ENCODE assay signal across 24 cellular contexts in the genomic region with DNA sequence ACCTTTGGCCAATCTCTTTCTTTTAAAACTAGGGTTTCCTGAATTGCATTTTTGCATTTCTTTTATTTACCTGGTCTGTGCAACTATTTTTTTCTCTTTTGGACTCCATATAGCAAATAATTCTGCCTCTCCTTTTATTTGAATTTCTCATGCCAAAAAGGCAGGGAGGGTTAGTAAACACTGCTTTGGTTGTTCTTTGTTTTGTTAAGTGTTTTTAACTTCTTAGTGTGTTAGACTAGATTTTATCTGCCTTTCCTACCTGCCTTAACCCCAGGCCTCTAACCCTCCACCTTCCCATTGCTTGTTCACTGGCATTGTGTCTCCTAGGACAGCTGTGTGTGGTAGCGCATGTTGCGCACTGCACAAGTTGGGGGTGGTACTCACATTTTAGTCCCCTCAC. TPM values are rescaled to one million over a fixed set of nuclear protein-coding genes. Genes with fewer than 3 reads are reported as not detected.
DNase-seq lines count a peak whose midpoint lies in the region; ATAC-seq, FAIRE-seq and TF ChIP-seq lines count a peak whose summit lies in the region.
"Had no signal": no experiment of that assay in that cellular context is flagged by ENCODE, and none has a peak within 500 bp of the region (broad histone marks: within the 10 kb centered on the region; RNA-seq: fewer than 3 reads in every experiment).

No MANE protein-coding gene starts in this region.

- no peak overlapping the region for H3K4me3 Mint-ChIP-seq in activated CD8-positive, alpha-beta T cell treated with anti-CD3 and anti-CD28 coated beads, Interleukin-2, amount 10 ng/mL, durations not matched to agents 7 days and 5 days
- H3K4me3 Mint-ChIP-seq in activated CD8-positive, alpha-beta T cell treated with anti-CD3 and anti-CD28 coated beads for 36 hours, result no peak overlapping the region
- H3K4me3 Mint-ChIP-seq in osteocyte (ENCODE audit: unreplicated experiment), result no peak overlapping the region
- H3K4me3 Mint-ChIP-seq in activated T-helper 2 cell treated with anti-CD3 and anti-CD28 coated beads, Interferon-gamma antibody, Interleukin-2, Interleukin-4, amounts not matched to agents 10 μg/mL and 5 μg/mL and 100 μg/mL, durations not matched to agents 14 hours and 24 hours and 36 hours (ENCODE audit: low read depth), result no peak overlapping the region
- H3K4me3 Mint-ChIP-seq: T-cell had no signal

- H4K20me1 ChIP-seq in K562 (replicated peaks; ENCODE audit: control insufficient read depth, insufficient read depth, low read length), result peaks cover 60% of the 10 kb centered on the region

- TF ChIP-seq RAD21 in K562 (CRISPR knock-in tag; conservative IDR thresholded peaks at IDR 0.05 in 1 of 2, IDR thresholded peaks at IDR 0.05 in 1 of 2), result no peak

- H3K79me2 ChIP-seq in K562 (ENCODE audit: control insufficient read depth, insufficient read depth, low read length), result peaks cover 95% of the 10 kb centered on the region

- POLR2A ChIA-PET in activated CD8-positive, alpha-beta T cell treated with anti-CD3 and anti-CD28 coated beads, Interleukin-2, amount 10 ng/mL, durations not matched to agents 7 days and 5 days (lab: Charles Lee), result no interaction called here
- POLR2A ChIA-PET in activated CD8-positive, alpha-beta T cell treated with anti-CD3 and anti-CD28 coated beads for 36 hours (lab: Charles Lee), result no interaction called here
- POLR2A ChIA-PET in K562 (lab: Yijun Ruan, JAX), result interaction anchor here (0.6 kb wide), 1 partner anchor 1317 kb away, joined by 3 read pairs; no protein-coding TSS in a partner anchor

- 97% methylated on average over 2 of the region's 2 CpGs for WGBS in K562 (ENCODE audit: insufficient coverage, low coverage, missing lambda C conversion rate)
- WGBS in urinary bladder, result 96% methylated on average over 2 of the region's 2 CpGs

- no peak for TF ChIP-seq CTCF in activated CD8-positive, alpha-beta T cell treated with anti-CD3 and anti-CD28 coated beads for 36 hours (IDR thresholded peaks at IDR 0.05)
- TF ChIP-seq CTCF in K562 (IDR thresholded peaks at IDR 0.05 in 2 of 3, conservative IDR thresholded peaks at IDR 0.05 in 1 of 3; ENCODE audit: insufficient read depth in 2 of 3, low read depth in 1 of 3, low read length in 3 of 3) (no peak), osteocyte (IDR thresholded peaks at IDR 0.05) (no peak)

- in situ Hi-C loops in K562 (cut with MboI), result loop anchor here (25.0 kb wide), 1 partner anchor 100 kb away; no protein-coding TSS in a partner anchor

- H3K9me1 ChIP-seq in K562 (ENCODE audit: control insufficient read depth, insufficient read depth, low read length), result peaks cover 12% of the 10 kb centered on the region

- TF ChIP-seq POLR2A in K562 (conservative IDR thresholded peaks at IDR 0.05), result no peak

- H3K36me3 Mint-ChIP-seq in activated CD8-positive, alpha-beta T cell treated with anti-CD3 and anti-CD28 coated beads, Interleukin-2, amount 10 ng/mL, durations not matched to agents 7 days and 5 days (ENCODE audit: low read depth), result no peaks in the 10 kb centered on the region
- H3K36me3 Mint-ChIP-seq in activated CD8-positive, alpha-beta T cell treated with anti-CD3 and anti-CD28 coated beads for 36 hours (ENCODE audit: low read depth), result no peaks in the 10 kb centered on the region
- H3K36me3 Mint-ChIP-seq in osteocyte (ENCODE audit: unreplicated experiment), result peaks cover 2% of the 10 kb centered on the region
- no peaks in the 10 kb centered on the region for H3K36me3 Mint-ChIP-seq in activated T-helper 2 cell treated with anti-CD3 and anti-CD28 coated beads, Interferon-gamma antibody, Interleukin-2, Interleukin-4, amounts not matched to agents 10 μg/mL and 5 μg/mL and 100 μg/mL, durations not matched to agents 14 hours and 24 hours and 36 hours (ENCODE audit: low read depth)

- no peaks in the 10 kb centered on the region for H3K9me3 Mint-ChIP-seq in activated CD8-positive, alpha-beta T cell treated with anti-CD3 and anti-CD28 coated beads, Interleukin-2, amount 10 ng/mL, durations not matched to agents 7 days and 5 days (ENCODE audit: insufficient read depth)
- H3K9me3 Mint-ChIP-seq in activated CD8-positive, alpha-beta T cell treated with anti-CD3 and anti-CD28 coated beads for 36 hours, result no peaks in the 10 kb centered on the region
- H3K9me3 Mint-ChIP-seq in osteocyte (ENCODE audit: unreplicated experiment), result no peaks in the 10 kb centered on the region
- no peaks in the 10 kb centered on the region for H3K9me3 Mint-ChIP-seq in activated T-helper 2 cell treated with anti-CD3 and anti-CD28 coated beads, Interferon-gamma antibody, Interleukin-2, Interleukin-4, amounts not matched to agents 10 μg/mL and 5 μg/mL and 100 μg/mL, durations not matched to agents 14 hours and 24 hours and 36 hours
- H3K9me3 Mint-ChIP-seq: T-cell had no signal

- peak overlapping the region; percentile 18 for H3K27ac Mint-ChIP-seq in activated CD8-positive, alpha-beta T cell treated with anti-CD3 and anti-CD28 coated beads, Interleukin-2, amount 10 ng/mL, durations not matched to agents 7 days and 5 days
- H3K27ac Mint-ChIP-seq in activated CD8-positive, alpha-beta T cell treated with anti-CD3 and anti-CD28 coated beads for 36 hours, result no peak overlapping the region
- H3K27ac Mint-ChIP-seq in osteocyte (ENCODE audit: unreplicated experiment), result peak overlapping the region; percentile 23
- H3K27ac Mint-ChIP-seq in activated T-helper 2 cell treated with anti-CD3 and anti-CD28 coated beads, Interferon-gamma antibody, Interleukin-2, Interleukin-4, amounts not matched to agents 10 μg/mL and 5 μg/mL and 100 μg/mL, durations not matched to agents 14 hours and 24 hours and 36 hours, result no peak overlapping the region
- H3K27ac Mint-ChIP-seq: T-cell had no signal

- H3K9me3 ChIP-seq in K562 (replicated peaks; ENCODE audit: control insufficient read depth, insufficient read depth, low read depth, low read length), result no peaks in the 10 kb centered on the region
- H3K9me3 ChIP-seq: gastroesophageal sphincter, SJSA1 had no signal

- DNase-seq in activated CD8-positive, alpha-beta T cell treated with anti-CD3 and anti-CD28 coated beads, Interleukin-2, amount 10 ng/mL, durations not matched to agents 7 days and 5 days, result no peak
- DNase-seq in activated CD8-positive, alpha-beta T cell treated with anti-CD3 and anti-CD28 coated beads for 36 hours, result no peak
- DNase-seq in K562 (ENCODE audit: extremely low read depth in 1 of 4, low spot score in 3 of 4) (no peak), osteocyte (ENCODE audit: extremely low spot score, unreplicated experiment) (no peak), NCI-H2171 (lab: John Stamatoyannopoulos, UW) (no peak)
- DNase-seq in activated T-helper 2 cell treated with anti-CD3 and anti-CD28 coated beads, Interferon-gamma antibody, Interleukin-2, Interleukin-4, amounts not matched to agents 10 μg/mL and 5 μg/mL and 100 μg/mL, durations not matched to agents 14 hours and 24 hours and 36 hours (ENCODE audit: low spot score), result no peak
- DNase-seq: activated CD4-positive, CD25-positive, alpha-beta regulatory T cell treated with anti-CD3 and anti-CD28 coated beads, Interleukin-2, amount 50 U/mL, for 72 hours; activated gamma-delta T cell; brain microvascular endothelial cell; effector memory CD4-positive, alpha-beta T cell; MV-4-11; NCI-H2171 treated with DMSO at 0.1 percent for 48 hours; NCI-H524; stimulated activated CD4-positive, alpha-beta T cell treated with anti-CD3 and anti-CD28 coated beads, Interleukin-1b, Interleukin-23, amount 100 ng/mL, for 48 hours; T-cell had no signal

- H3K4me1 Mint-ChIP-seq in activated CD8-positive, alpha-beta T cell treated with anti-CD3 and anti-CD28 coated beads, Interleukin-2, amount 10 ng/mL, durations not matched to agents 7 days and 5 days (ENCODE audit: low read depth), result peaks cover 29% of the 10 kb centered on the region
- H3K4me1 Mint-ChIP-seq in activated CD8-positive, alpha-beta T cell treated with anti-CD3 and anti-CD28 coated beads for 36 hours (ENCODE audit: low read depth), result peaks cover 23% of the 10 kb centered on the region
- H3K4me1 Mint-ChIP-seq in osteocyte (ENCODE audit: unreplicated experiment), result peaks cover 61% of the 10 kb centered on the region
- peaks cover 31% of the 10 kb centered on the region for H3K4me1 Mint-ChIP-seq in activated T-helper 2 cell treated with anti-CD3 and anti-CD28 coated beads, Interferon-gamma antibody, Interleukin-2, Interleukin-4, amounts not matched to agents 10 μg/mL and 5 μg/mL and 100 μg/mL, durations not matched to agents 14 hours and 24 hours and 36 hours (ENCODE audit: low read depth)

- H3K4me3 ChIP-seq in K562 (no peak overlapping the region), urinary bladder (ENCODE audit: low read depth, low read length) (no peak overlapping the region)
- H3K4me3 ChIP-seq: gastroesophageal sphincter, SJSA1 had no signal

- no peak overlapping the region for H3K9ac ChIP-seq in K562 (ENCODE audit: insufficient read depth in 1 of 2, low read depth in 2 of 2, low read length in 2 of 2)

- BruUV-seq in K562 (replicated peaks; lab: Mats Ljungman, UMichigan), result no TSS peak

- 0 out of 3 replicates have a peak, but pooled peaks cover 3% of the 10 kb centered on the region for H3K36me3 ChIP-seq in K562 (ENCODE audit: control insufficient read depth, insufficient read depth, low read length)
- no peaks in the 10 kb centered on the region for H3K36me3 ChIP-seq in urinary bladder (ENCODE audit: insufficient read depth)
- H3K36me3 ChIP-seq: brain microvascular endothelial cell had no signal

- H3K27ac ChIP-seq in K562 (ENCODE audit: extremely low read depth, low read depth, low read length) (no peak overlapping the region), urinary bladder (ENCODE audit: low read depth) (peak overlapping the region; percentile 13)
- H3K27ac ChIP-seq: 22Rv1, brain microvascular endothelial cell, SJSA1 had no signal

- FAIRE-seq in K562 (lab: Jason Lieb, UNC), result no peak
- FAIRE-seq: colon, keratinocyte, RCC 7860 had no signal

- no peaks in the 10 kb centered on the region for H3K27me3 Mint-ChIP-seq in activated CD8-positive, alpha-beta T cell treated with anti-CD3 and anti-CD28 coated beads, Interleukin-2, amount 10 ng/mL, durations not matched to agents 7 days and 5 days (ENCODE audit: low read depth)
- H3K27me3 Mint-ChIP-seq in activated CD8-positive, alpha-beta T cell treated with anti-CD3 and anti-CD28 coated beads for 36 hours, result no peaks in the 10 kb centered on the region
- H3K27me3 Mint-ChIP-seq in osteocyte (ENCODE audit: unreplicated experiment), result no peaks in the 10 kb centered on the region
- H3K27me3 Mint-ChIP-seq in activated T-helper 2 cell treated with anti-CD3 and anti-CD28 coated beads, Interferon-gamma antibody, Interleukin-2, Interleukin-4, amounts not matched to agents 10 μg/mL and 5 μg/mL and 100 μg/mL, durations not matched to agents 14 hours and 24 hours and 36 hours (ENCODE audit: low read depth), result no peaks in the 10 kb centered on the region
- H3K27me3 Mint-ChIP-seq: T-cell had no signal

- TF ChIP-seq EP300 in K562 (IDR thresholded peaks at IDR 0.05; ENCODE audit: low read length), result no peak

- H3K4me1 ChIP-seq in K562 (replicated peaks in 1 of 2; ENCODE audit: control insufficient read depth in 2 of 2, insufficient read depth in 2 of 2, low read length in 2 of 2) (peaks cover 58 to 62% of the 10 kb centered on the region in 2 experiments), urinary bladder (ENCODE audit: insufficient read depth) (no peaks in the 10 kb centered on the region)

- CTCF ChIA-PET in activated CD8-positive, alpha-beta T cell treated with anti-CD3 and anti-CD28 coated beads, Interleukin-2, amount 10 ng/mL, durations not matched to agents 7 days and 5 days (lab: Charles Lee), result no interaction called here
- CTCF ChIA-PET in activated CD8-positive, alpha-beta T cell treated with anti-CD3 and anti-CD28 coated beads for 36 hours (lab: Charles Lee), result interaction anchor here (1.0 kb wide), 1 partner anchor 108 kb away, joined by 3 read pairs; no protein-coding TSS in a partner anchor
- CTCF ChIA-PET in K562 (lab: Yijun Ruan, JAX; ENCODE audit: low intra/inter-chr PET ratio), result no interaction called here

- no peak for ATAC-seq in activated CD8-positive, alpha-beta T cell treated with anti-CD3 and anti-CD28 coated beads, Interleukin-2, amount 10 ng/mL, durations not matched to agents 7 days and 5 days
- ATAC-seq in activated CD8-positive, alpha-beta T cell treated with anti-CD3 and anti-CD28 coated beads for 36 hours, result no peak
- ATAC-seq in K562 (no peak), HG03039 (IDR thresholded peaks at IDR 0.05; ENCODE audit: unreplicated experiment) (no peak)
- ATAC-seq: esophagus mucosa, gastroesophageal sphincter, T-cell had no signal

- no peak overlapping the region for H3K4me2 ChIP-seq in K562 (ENCODE audit: insufficient read depth, low read length)

- H3K27me3 ChIP-seq in K562 (ENCODE audit: control insufficient read depth in 2 of 2, insufficient read depth in 2 of 2, low read length in 2 of 2), result no peaks in the 10 kb centered on the region
- H3K27me3 ChIP-seq: brain microvascular endothelial cell, gastroesophageal sphincter, SJSA1 had no signal

- intact Hi-C loops in activated CD8-positive, alpha-beta T cell treated with anti-CD3 and anti-CD28 coated beads for 36 hours (cut with micrococcal nuclease), result no loop called here
- intact Hi-C loops in K562 (cut with micrococcal nuclease), result no loop called here
- intact Hi-C loops in activated T-helper 2 cell treated with anti-CD3 and anti-CD28 coated beads, Interferon-gamma antibody, Interleukin-2, Interleukin-4, amounts not matched to agents 10 μg/mL and 5 μg/mL and 100 μg/mL, durations not matched to agents 14 hours and 24 hours and 36 hours (cut with micrococcal nuclease), result no loop called here

- H2AFZ ChIP-seq in K562 (ENCODE audit: low read depth, low read length), result no peak overlapping the region

RNA-seq across cellular contexts. Expression of a gene that starts 18.1 kb away (rescaled TPM):
- total RNA-seq in activated CD8-positive, alpha-beta T cell treated with anti-CD3 and anti-CD28 coated beads, Interleukin-2, amount 10 ng/mL, durations not matched to agents 7 days and 5 days, result 10 to 100 TPM; 39.9 to 40.6 TPM
- total RNA-seq in activated CD8-positive, alpha-beta T cell treated with anti-CD3 and anti-CD28 coated beads for 36 hours, result 10 to 100 TPM; 46.5 to 52.2 TPM
- total RNA-seq in K562 (2011; cell fraction: chromatin; rRNA removed; ENCODE audit: low replicate concordance), result 31.4 and 71.8 TPM in 2 replicates
- total RNA-seq in K562 (2011; cell fraction: nucleolus; rRNA removed), result 28.6 and 32.2 TPM in 2 replicates
- total RNA-seq in K562 (2011; cell fraction: nucleoplasm; rRNA removed), result 31.8 and 38.1 TPM in 2 replicates
- total RNA-seq in K562 (2014; rRNA removed) (7.0 and 7.7 TPM in 2 replicates), K562 (2014; rRNA removed; fragmentation: Illumina TruSeq; extraction: Trizol) (2.6 and 2.8 TPM in 2 replicates), K562 (2015; rRNA removed; fragmentation: Illumina TruSeq; extraction: Trizol) (4.3 and 5.0 TPM in 2 replicates), K562 (2021) (30.3 and 37.3 TPM in 2 replicates), osteocyte (90.5 and 96.0 TPM in 2 replicates), urinary bladder (30.2 TPM)
- polyA plus RNA-seq in K562 (2011; rRNA removed) (3.6 and 6.2 TPM in 2 replicates), K562 (2014; fragmentation: Illumina TruSeq; extraction: Trizol) (22.9 and 25.1 TPM in 2 replicates), K562 (2014; fragmentation: Nextera tagmentation; extraction: Ambion mirVana) (1 to 10 TPM; 1.0 to 1.9 TPM), K562 (2014; rRNA removed) (11.0 and 11.7 TPM in 2 replicates), urinary bladder (54.6 TPM)
- polyA plus RNA-seq in K562 (2011; cell fraction: cytosol; rRNA removed), result 5.2 and 5.4 TPM in 2 replicates
- polyA plus RNA-seq in K562 (2011; cell fraction: nucleus; rRNA removed), result 18.9 and 30.6 TPM in 2 replicates
- polyA plus RNA-seq in K562 (2012), result 23.3 and 39.2 TPM in 2 replicates
- 5.8 and 6.7 TPM in 2 replicates for polyA minus RNA-seq in K562 (2011; rRNA and poly(A)+ RNA removed)
- 14.9 and 22.3 TPM in 2 replicates for polyA minus RNA-seq in K562 (2011; cell fraction: cytosol; rRNA and poly(A)+ RNA removed)
- 17.6 and 22.4 TPM in 2 replicates for polyA minus RNA-seq in K562 (2011; cell fraction: nucleus; rRNA and poly(A)+ RNA removed)
- 79.2 and 80.4 TPM in 2 replicates for total RNA-seq in activated T-helper 2 cell treated with anti-CD3 and anti-CD28 coated beads, Interferon-gamma antibody, Interleukin-2, Interleukin-4, amounts not matched to agents 10 μg/mL and 5 μg/mL and 100 μg/mL, durations not matched to agents 14 hours and 24 hours and 36 hours

Comparison
In these comparisons a context has a peak if more than half of its experiments do, and no peak if none do; other contexts are left out.
1. H3K27ac Mint-ChIP-seq: peak in activated CD8-positive, alpha-beta T cell treated with anti-CD3 and anti-CD28 coated beads, Interleukin-2, amount 10 ng/mL, durations not matched to agents 7 days and 5 days (single experiment) and osteocyte (single experiment); none in activated CD8-positive, alpha-beta T cell treated with anti-CD3 and anti-CD28 coated beads for 36 hours (single experiment) and activated T-helper 2 cell treated with anti-CD3 and anti-CD28 coated beads, Interferon-gamma antibody, Interleukin-2, Interleukin-4, amounts not matched to agents 10 μg/mL and 5 μg/mL and 100 μg/mL, durations not matched to agents 14 hours and 24 hours and 36 hours (single experiment).